Comparison of ENCODE assay signal across 9 cellular contexts in the genomic region with DNA sequence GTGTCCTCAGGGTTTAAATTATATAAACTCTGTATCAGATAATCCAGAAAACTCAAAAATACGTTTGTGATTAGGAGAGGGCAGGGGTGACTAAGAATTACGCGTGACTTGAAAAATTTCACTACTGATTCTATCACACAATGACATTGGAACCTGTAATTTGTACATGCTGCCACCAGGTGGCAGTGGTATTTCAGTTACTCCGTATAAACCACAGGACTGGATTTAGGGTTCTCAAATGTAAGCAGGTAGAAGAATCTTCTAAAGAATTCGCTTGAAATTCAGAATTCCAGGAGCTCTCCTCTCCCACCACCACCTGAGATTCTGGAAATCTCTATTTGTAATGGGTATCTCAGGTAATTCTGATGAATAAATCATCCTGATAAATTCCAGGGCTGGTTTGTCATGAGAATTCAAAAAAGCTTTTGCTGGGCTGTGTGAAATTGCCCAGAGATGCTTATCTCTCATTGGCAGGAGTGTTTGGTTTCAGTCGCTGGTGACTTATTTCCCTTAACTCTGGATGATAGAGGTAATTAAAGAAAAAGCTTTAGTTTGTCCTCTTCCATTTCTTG. TPM values are rescaled to one million over a fixed set of nuclear protein-coding genes. Genes with fewer than 3 reads are reported as not detected.
DNase-seq lines count a peak whose midpoint lies in the region; ATAC-seq and TF ChIP-seq lines count a peak whose summit lies in the region.
"Had no signal": no experiment of that assay in that cellular context is flagged by ENCODE, and none has a peak within 500 bp of the region (broad histone marks: within the 10 kb centered on the region; RNA-seq: fewer than 3 reads in every experiment).

No MANE protein-coding gene starts in this region.

- in situ Hi-C loops in Panc1 (cut with HindIII; ENCODE audit: low pct_unique_long_range_greater_than_20kb, low sequenced_read_pairs) = no loop called here

- CTCF ChIA-PET in Panc1 (lab: Charles Lee) = no interaction called here

- TF ChIP-seq POLR2A in ovary (IDR thresholded peaks at IDR 0.05) = no peak

- no peak overlapping the region for H3K27ac ChIP-seq in heart right ventricle
- H3K27ac ChIP-seq in Panc1 (ENCODE audit: low read length) = no peak overlapping the region
- no peak overlapping the region for H3K27ac ChIP-seq in colonic mucosa
- no peak overlapping the region for H3K27ac ChIP-seq in ovary

- H3K27me3 ChIP-seq in heart right ventricle (peaks cover 0 to 4% (median 0%) of the 10 kb centered on the region in 7 donors), Panc1 (ENCODE audit: control insufficient read depth, insufficient read depth, low read length) (no peaks in the 10 kb centered on the region), colonic mucosa (no peaks in the 10 kb centered on the region), ovary (no peaks in the 10 kb centered on the region)

- no peak for TF ChIP-seq EP300 in ovary (IDR thresholded peaks at IDR 0.05)

- BruUV-seq in Panc1 (replicated peaks; lab: Mats Ljungman, UMichigan) = no TSS peak

- WGBS in heart right ventricle, 2 donors = 27 to 28% methylated on average over 6 of the region's 6 CpGs
- WGBS in ovary, 3 donors = 38 to 45% (median 38%) methylated on average over 6 of the region's 6 CpGs

- no peak overlapping the region for H3K9ac ChIP-seq in colonic mucosa (ENCODE audit: low read depth in 2 of 2, low read length in 2 of 2)

- DNase-seq in heart right ventricle (no peak), left ventricle myocardium superior (no peak), Panc1 (ENCODE audit: low read depth, low spot score) (no peak), colonic mucosa (peak; percentile 22), medulla oblongata (ENCODE audit: extremely low spot score) (no peak), NCI-H510A treated with DMSO at 0.1 percent for 48 hours (lab: John Stamatoyannopoulos, UW) (no peak), ovary (no peak)
- DNase-seq in stimulated activated CD4-positive, alpha-beta T cell treated with anti-CD3 and anti-CD28 coated beads, Interleukin-15, amount 100 ng/mL, for 24 hours = peak; percentile 52

- no peak for ATAC-seq in heart right ventricle
- ATAC-seq in left ventricle myocardium superior = no peak
- ATAC-seq in Panc1 = no peak

- no peak overlapping the region for H3K4me3 ChIP-seq in heart right ventricle
- no peak overlapping the region for H3K4me3 ChIP-seq in Panc1 (ENCODE audit: low read depth in 2 of 2, low read length in 2 of 2)
- H3K4me3 ChIP-seq in colonic mucosa = no peak overlapping the region
- H3K4me3 ChIP-seq in ovary = no peak overlapping the region

- intact Hi-C loops in heart right ventricle (cut with DNase I) (loop anchor here in 9 of 10 donors (2.0 to 10.0 kb wide), 3 partner anchors 254 to 256 kb away; no protein-coding TSS in a partner anchor), left ventricle myocardium superior (cut with micrococcal nuclease) (loop anchor here (5.0 kb wide), 1 partner anchor 256 kb away; no protein-coding TSS in a partner anchor), Panc1 (cut with micrococcal nuclease; ENCODE audit: unreplicated experiment) (loop anchor here (1.0 kb wide), 1 partner anchor 255 kb away; no protein-coding TSS in a partner anchor), colonic mucosa (cut with DNase I) (no loop called here), ovary (cut with DNase I) (no loop called here)

- POLR2A ChIA-PET in Panc1 (lab: Charles Lee) = no interaction called here

- H3K36me3 ChIP-seq in heart right ventricle = no peaks in the 10 kb centered on the region
- no peaks in the 10 kb centered on the region for H3K36me3 ChIP-seq in Panc1 (ENCODE audit: control insufficient read depth, insufficient read depth, low read length)
- H3K36me3 ChIP-seq in colonic mucosa = no peaks in the 10 kb centered on the region
- no peaks in the 10 kb centered on the region for H3K36me3 ChIP-seq in ovary

- peaks cover 0 to 31% (median 5%) of the 10 kb centered on the region in 11 donors for H3K9me3 ChIP-seq in heart right ventricle
- H3K9me3 ChIP-seq in Panc1 (ENCODE audit: control insufficient read depth, insufficient read depth, low read depth, low read length) = no peaks in the 10 kb centered on the region
- H3K9me3 ChIP-seq in colonic mucosa = no peaks in the 10 kb centered on the region
- no peaks in the 10 kb centered on the region for H3K9me3 ChIP-seq in ovary

- TF ChIP-seq CTCF in heart right ventricle (IDR thresholded peaks at IDR 0.05) (peak; percentile 27 to 56 (median 52)), Panc1 (IDR thresholded peaks at IDR 0.05) (peak; percentile 63), colonic mucosa (IDR thresholded peaks at IDR 0.05) (peak; percentile 13), ovary (IDR thresholded peaks at IDR 0.05) (no peak)

- H3K4me1 ChIP-seq in heart right ventricle (no peaks in the 10 kb centered on the region), Panc1 (ENCODE audit: control insufficient read depth, insufficient read depth, low read length) (no peaks in the 10 kb centered on the region), colonic mucosa (no peaks in the 10 kb centered on the region), ovary (ENCODE audit: insufficient read depth) (no peaks in the 10 kb centered on the region)

RNA-seq across cellular contexts. Expression of gene KRTAP7-1, which starts 1.7 kb away (rescaled TPM):
- total RNA-seq in heart right ventricle = not detected
- polyA plus RNA-seq in heart right ventricle = not detected
- not detected for total RNA-seq in left ventricle myocardium superior
- total RNA-seq in Panc1 (2021; ENCODE audit: unreplicated experiment) = not detected
- not detected for polyA plus RNA-seq in Panc1 (2012; ENCODE audit: insufficient read length)
- not detected for total RNA-seq in colonic mucosa
- total RNA-seq in ovary = not detected
- polyA plus RNA-seq in ovary = not detected
- total RNA-seq: dermis microvascular lymphatic vessel endothelial cell had no signal

RNA-seq across cellular contexts. Expression of gene KRTAP8-1, which starts 18.2 kb away (rescaled TPM):
- total RNA-seq in heart right ventricle (not detected), left ventricle myocardium superior (not detected), Panc1 (2021; ENCODE audit: unreplicated experiment) (not detected), colonic mucosa (not detected), ovary (not detected)
- polyA plus RNA-seq in heart right ventricle (not detected), ovary (not detected)
- polyA plus RNA-seq in Panc1 (2012; ENCODE audit: insufficient read length) = not detected
- total RNA-seq: dermis microvascular lymphatic vessel endothelial cell had no signal

RNA-seq across cellular contexts. Expression of gene KRTAP11-1, which starts 50.1 kb away (rescaled TPM):
- total RNA-seq in heart right ventricle = not detected
- not detected for polyA plus RNA-seq in heart right ventricle
- total RNA-seq in left ventricle myocardium superior = not detected
- total RNA-seq in Panc1 (2021; ENCODE audit: unreplicated experiment) = not detected
- not detected for polyA plus RNA-seq in Panc1 (2012; ENCODE audit: insufficient read length)
- not detected for total RNA-seq in colonic mucosa
- not detected for total RNA-seq in ovary
- polyA plus RNA-seq in ovary = not detected
- total RNA-seq: dermis microvascular lymphatic vessel endothelial cell had no signal

Comparison
In these comparisons a context has a peak if more than half of its experiments do, and no peak if none do; other contexts are left out.
1. DNase-seq: peak in colonic mucosa (single experiment) and stimulated activated CD4-positive, alpha-beta T cell treated with anti-CD3 and anti-CD28 coated beads, Interleukin-15, amount 100 ng/mL, for 24 hours (single experiment); none in heart right ventricle (0 of 2), left ventricle myocardium superior (single experiment), Panc1 (single experiment), medulla oblongata (single experiment), NCI-H510A treated with DMSO at 0.1 percent for 48 hours (single experiment) and ovary (0 of 5).
2. CTCF ChIP-seq: peak in heart right ventricle (9 of 9), Panc1 (single experiment) and colonic mucosa (single experiment); none in ovary (0 of 3).
3. intact Hi-C loops: an anchor here in heart right ventricle (2.0 to 10.0 kb wide), left ventricle myocardium superior (5.0 kb wide) and Panc1 (1.0 kb wide); none called in colonic mucosa and ovary.